In genomic region chr2:151338115-151338514, GRCh38 we compare ENCODE assay signal across 19 cellular contexts. TPM values are rescaled to one million over a fixed set of nuclear protein-coding genes. Genes with fewer than 3 reads are reported as not detected.
"Had no signal": no experiment of that assay in that cellular context is flagged by ENCODE, and none has a peak within 500 bp of the region (broad histone marks: within the 10 kb centered on the region; RNA-seq: fewer than 3 reads in every experiment).

No MANE protein-coding gene starts in this region.

- DNase-seq: activated CD4-positive, alpha-beta T cell treated with anti-CD3 and anti-CD28 coated beads for 36 hours; activated CD8-positive, alpha-beta memory T cell treated with anti-CD3 and anti-CD28 coated beads, Interleukin-2, amount 50 U/mL, for 4 hours; activated CD8-positive, alpha-beta T cell treated with anti-CD3 and anti-CD28 coated beads for 36 hours; activated naive CD4-positive, alpha-beta T cell; activated T-cell treated with anti-CD3 and anti-CD28 coated beads, Interleukin-2, amount 50 U/mL, for 72 hours; body of pancreas; effector memory CD8-positive, alpha-beta T cell; glutamatergic neuron; immature natural killer cell; left colon; mucosa of descending colon; naive thymus-derived CD8-positive, alpha-beta T cell; posterior cingulate gyrus; spleen; stimulated activated CD4-positive, alpha-beta T cell treated with anti-CD3 and anti-CD28 coated beads, Interleukin-1b, Interleukin-23, amount 100 ng/mL, for 48 hours; T1000; tibial artery had no signal

- H3K27ac Mint-ChIP-seq: activated CD4-positive, alpha-beta T cell treated with anti-CD3 and anti-CD28 coated beads for 36 hours; activated CD8-positive, alpha-beta T cell treated with anti-CD3 and anti-CD28 coated beads for 36 hours; effector memory CD8-positive, alpha-beta T cell; immature natural killer cell; naive thymus-derived CD8-positive, alpha-beta T cell; stimulated activated memory B cell treated with anti-CD40 and anti-IgM and Interleukin-4, amounts not matched to agents 10 μg/mL and 1 μg/mL and 100 μg/mL, for 72 hours had no signal

- H3K4me1 Mint-ChIP-seq: activated CD4-positive, alpha-beta T cell treated with anti-CD3 and anti-CD28 coated beads for 36 hours; immature natural killer cell; stimulated activated memory B cell treated with anti-CD40 and anti-IgM and Interleukin-4, amounts not matched to agents 10 μg/mL and 1 μg/mL and 100 μg/mL, for 72 hours had no signal

- H3K4me3 ChIP-seq: body of pancreas, mucosa of descending colon, spleen, tibial artery, vagina had no signal

- H3K4me3 Mint-ChIP-seq: activated CD4-positive, alpha-beta T cell treated with anti-CD3 and anti-CD28 coated beads for 36 hours; activated CD8-positive, alpha-beta T cell treated with anti-CD3 and anti-CD28 coated beads for 36 hours; activated T-cell treated with anti-CD3 and anti-CD28 coated beads, Interleukin-2, amount 50 U/mL, for 72 hours; effector memory CD8-positive, alpha-beta T cell; immature natural killer cell; naive thymus-derived CD8-positive, alpha-beta T cell; stimulated activated memory B cell treated with anti-CD40 and anti-IgM and Interleukin-4, amounts not matched to agents 10 μg/mL and 1 μg/mL and 100 μg/mL, for 72 hours had no signal

RNA-seq across cellular contexts. Expression of gene TNFAIP6, which starts 19.3 kb away (rescaled TPM):
- polyA plus RNA-seq: immature natural killer cell; naive thymus-derived CD8-positive, alpha-beta T cell had no signal
